8 cellular contexts compared by ENCODE assay signal in the genomic region with DNA sequence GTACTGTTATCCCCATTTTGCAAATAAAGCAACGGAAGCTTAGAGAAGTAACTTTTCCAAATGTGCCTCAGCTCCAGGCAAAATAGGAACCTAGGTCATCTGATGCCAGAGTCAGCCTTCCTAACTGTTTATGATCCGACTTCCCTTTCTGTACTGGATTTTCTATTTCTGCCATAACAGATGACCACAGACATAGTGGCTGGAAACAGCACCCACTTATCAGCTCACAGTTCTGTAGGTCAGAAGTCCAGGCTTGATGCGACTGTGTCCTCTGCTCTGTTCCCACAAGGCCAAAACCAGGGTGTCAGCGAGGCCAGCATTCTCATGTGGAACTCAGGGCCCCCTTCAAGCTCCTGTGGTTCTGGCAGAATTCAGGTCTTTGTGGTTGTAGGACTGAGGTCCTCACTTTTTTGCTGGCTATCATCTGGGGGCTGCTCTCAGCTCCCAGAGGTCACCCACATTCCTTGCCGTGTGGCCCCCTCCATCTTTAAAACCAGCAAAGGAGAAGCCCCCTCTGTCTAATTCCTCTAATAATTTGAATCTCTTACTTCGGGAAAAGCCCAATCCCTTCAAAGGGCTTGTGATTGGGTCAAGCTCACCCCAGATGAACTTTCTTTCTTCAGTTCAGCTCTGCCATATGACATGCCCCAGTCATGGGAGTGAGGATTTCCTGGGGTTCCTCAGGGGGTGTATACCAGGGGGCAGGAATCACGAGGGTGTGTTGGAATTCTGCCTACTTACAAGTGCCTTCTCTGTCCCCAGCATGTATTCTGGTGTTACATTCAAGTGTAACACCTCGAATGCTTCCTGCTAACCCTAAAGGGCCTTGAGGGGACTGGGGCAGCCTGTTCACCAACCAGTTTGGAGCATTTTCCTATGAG. TPM values are rescaled to one million over a fixed set of nuclear protein-coding genes. Genes with fewer than 3 reads are reported as not detected.
A peak's percentile ranks its signal among the peaks of the same experiment; 100 is the strongest.
DNase-seq lines count a peak whose midpoint lies in the region; ATAC-seq and TF ChIP-seq lines count a peak whose summit lies in the region.

No MANE protein-coding gene starts in this region.

- ATAC-seq in T-helper 17 cell (no peak), gastroesophageal sphincter (peak; percentile 17), GM21447 (IDR thresholded peaks at IDR 0.05; ENCODE audit: unreplicated experiment) (no peak)

- H3K4me3 ChIP-seq in gastroesophageal sphincter (peak overlapping the region in 1 of 2 donors; percentile 58), parathyroid adenoma (ENCODE audit: low read depth, low read length) (no peak overlapping the region)

- peaks cover 18% of the 10 kb centered on the region for H3K4me1 Mint-ChIP-seq in T-helper 17 cell

- peaks cover 0 to 37% (median 8%) of the 10 kb centered on the region in 3 donors for H3K4me1 ChIP-seq in gastroesophageal sphincter
- H3K4me1 ChIP-seq in parathyroid adenoma: no peaks in the 10 kb centered on the region

- H3K79me2 ChIP-seq in parathyroid adenoma: no peaks in the 10 kb centered on the region

- no peak for TF ChIP-seq EP300 in gastroesophageal sphincter (IDR thresholded peaks at IDR 0.05)

- H3K27me3 ChIP-seq in gastroesophageal sphincter: no peaks in the 10 kb centered on the region
- H3K27me3 ChIP-seq in parathyroid adenoma (ENCODE audit: control insufficient read depth, insufficient read depth, low read length): no peaks in the 10 kb centered on the region

- H3K4me3 Mint-ChIP-seq in T-helper 17 cell: peak overlapping the region; percentile 83

- peak overlapping the region; percentile 47 for H3K4me2 ChIP-seq in parathyroid adenoma (ENCODE audit: low read length)

- H3K27me3 Mint-ChIP-seq in T-helper 17 cell: peaks cover 47% of the 10 kb centered on the region

- DNase-seq in GM10266 (ENCODE audit: extremely low spot score): no peak
- no peak for DNase-seq in T-helper 17 cell
- DNase-seq in occipital lobe (lab: John Stamatoyannopoulos, UW): no peak
- no peak for DNase-seq in NCI-H2107 treated with DMSO at 0.1 percent for 48 hours (lab: John Stamatoyannopoulos, UW; ENCODE audit: unreplicated experiment)
- DNase-seq in NCI-H1417 treated with DMSO at 0.1 percent for 48 hours (lab: John Stamatoyannopoulos, UW): no peak

- no peak overlapping the region for H2AFZ ChIP-seq in parathyroid adenoma

- H3K9ac ChIP-seq in parathyroid adenoma: no peak overlapping the region

- no peak overlapping the region for H3K27ac Mint-ChIP-seq in T-helper 17 cell

- H3K36me3 Mint-ChIP-seq in T-helper 17 cell (ENCODE audit: low read depth): no peaks in the 10 kb centered on the region

- peaks cover 3% of the 10 kb centered on the region for H3K9me3 ChIP-seq in T-helper 17 cell (ENCODE audit: control insufficient read depth, low read length, poor library complexity, severe bottlenecking)
- no peaks in the 10 kb centered on the region for H3K9me3 ChIP-seq in gastroesophageal sphincter
- H3K9me3 ChIP-seq in parathyroid adenoma (ENCODE audit: control insufficient read depth, low read length): no peaks in the 10 kb centered on the region

- TF ChIP-seq POLR2A in gastroesophageal sphincter (IDR thresholded peaks at IDR 0.05): no peak

- H3K36me3 ChIP-seq in gastroesophageal sphincter (no peaks in the 10 kb centered on the region), parathyroid adenoma (ENCODE audit: control insufficient read depth, insufficient read depth, low read length) (no peaks in the 10 kb centered on the region)

- TF ChIP-seq CTCF in GM10266 (IDR thresholded peaks at IDR 0.05; ENCODE audit: control insufficient read depth, insufficient read depth, low read depth, missing control alignments) (peak; percentile 13), gastroesophageal sphincter (IDR thresholded peaks at IDR 0.05) (no peak), parathyroid adenoma (IDR thresholded peaks at IDR 0.05) (no peak)

- H3K27ac ChIP-seq in gastroesophageal sphincter (peak overlapping the region in 2 of 4 donors; percentile 65 to 74), parathyroid adenoma (no peak overlapping the region)

- WGBS in gastroesophageal sphincter (ENCODE audit: low coverage in 1 of 2), 2 donors: 76 to 85% methylated on average over 5 to 6 of the region's 8 CpGs

RNA-seq across cellular contexts. Expression of a gene that starts 15.3 kb away (rescaled TPM):
- total RNA-seq in T-helper 17 cell (not detected), gastroesophageal sphincter (1 to 10 TPM in 1 of 4 donors, under 1 TPM in 3; 0.31 to 3.2 (median 0.71) TPM), occipital lobe (1.6 TPM)

RNA-seq across cellular contexts. Expression of a gene that starts 36.2 kb away (rescaled TPM):
- not detected for total RNA-seq in T-helper 17 cell
- under 1 TPM in 1 of 4 donors, not detected in 3; 0.42 TPM for total RNA-seq in gastroesophageal sphincter
- 0.47 TPM for total RNA-seq in occipital lobe

RNA-seq across cellular contexts. Expression of a gene that starts 39.3 kb away (rescaled TPM):
- under 1 TPM; 0.22 to 0.70 TPM for total RNA-seq in T-helper 17 cell
- total RNA-seq in gastroesophageal sphincter: under 1 TPM in 1 of 4 donors, not detected in 3; 0.27 TPM
- total RNA-seq in occipital lobe: not detected
